In the genomic region with DNA sequence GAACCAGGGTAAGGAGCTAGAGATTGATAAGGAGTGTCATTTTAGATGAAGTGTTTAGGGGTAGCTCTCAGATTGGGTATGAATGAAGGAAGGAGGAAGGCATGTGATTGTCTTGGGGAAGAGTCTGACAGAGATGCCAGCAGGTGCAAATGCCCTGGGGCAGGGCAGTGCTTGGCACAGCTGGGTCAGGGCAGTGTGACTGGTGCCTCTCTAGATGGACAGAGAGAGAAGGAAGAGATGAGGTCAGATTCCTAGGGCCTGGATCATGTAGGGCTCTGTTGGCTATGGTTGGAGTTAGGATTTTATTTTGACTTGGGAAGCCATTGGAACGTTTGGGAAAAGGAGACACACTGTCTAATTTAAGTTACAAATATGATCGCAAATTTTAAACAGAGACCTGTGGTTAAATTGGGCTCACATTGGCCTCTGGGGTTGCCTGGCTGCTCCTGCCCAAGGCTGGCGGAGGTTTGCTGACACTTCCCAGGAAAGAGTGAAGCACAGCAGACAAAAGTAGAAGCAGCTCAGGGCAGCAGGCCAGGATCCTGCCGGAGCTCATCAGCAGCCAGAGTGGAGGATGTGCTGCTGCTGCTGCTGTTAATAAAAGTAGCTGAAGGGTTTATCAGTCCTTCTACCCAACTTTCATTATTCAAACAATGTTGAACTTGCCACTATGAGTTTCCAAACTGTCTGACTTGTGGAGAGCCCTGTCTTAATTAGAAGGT, we compare ENCODE assay signal across 1 cellular context.
TF ChIP-seq lines count a peak whose summit lies in the region.

No MANE protein-coding gene starts in this region.

TF ChIP-seq in IMR-90, 13 proteins besides CTCF, POLR2A, EP300 and RAD21 (continued from another document):
- TF ChIP-seq, protein P1, sequence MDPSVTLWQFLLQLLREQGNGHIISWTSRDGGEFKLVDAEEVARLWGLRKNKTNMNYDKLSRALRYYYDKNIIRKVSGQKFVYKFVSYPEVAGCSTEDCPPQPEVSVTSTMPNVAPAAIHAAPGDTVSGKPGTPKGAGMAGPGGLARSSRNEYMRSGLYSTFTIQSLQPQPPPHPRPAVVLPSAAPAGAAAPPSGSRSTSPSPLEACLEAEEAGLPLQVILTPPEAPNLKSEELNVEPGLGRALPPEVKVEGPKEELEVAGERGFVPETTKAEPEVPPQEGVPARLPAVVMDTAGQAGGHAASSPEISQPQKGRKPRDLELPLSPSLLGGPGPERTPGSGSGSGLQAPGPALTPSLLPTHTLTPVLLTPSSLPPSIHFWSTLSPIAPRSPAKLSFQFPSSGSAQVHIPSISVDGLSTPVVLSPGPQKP (IDR thresholded peaks at IDR 0.05; ENCODE audit: borderline replicate concordance, low read depth, low read length), result no peak
- TF ChIP-seq MAFK (IDR thresholded peaks at IDR 0.05; ENCODE audit: low read depth, low read length) (no peak), MAZ (IDR thresholded peaks at IDR 0.05; ENCODE audit: borderline replicate concordance, low read depth, low read length) (no peak), SMC3 (IDR thresholded peaks at IDR 0.05; ENCODE audit: low read depth, low read length) (no peak), RFX5 (IDR thresholded peaks at IDR 0.05; ENCODE audit: low read depth, low read length) (no peak), FOS (IDR thresholded peaks at IDR 0.05; ENCODE audit: low read depth, low read length) (no peak)
